8 cellular contexts compared by ENCODE assay signal in genomic region chrX:46447384-46447783, GRCh38.
A peak's percentile ranks its signal among the peaks of the same experiment; 100 is the strongest.
DNase-seq lines count a peak whose midpoint lies in the region; ATAC-seq and TF ChIP-seq lines count a peak whose summit lies in the region.

No MANE protein-coding gene starts in this region.

- H3K9me3 ChIP-seq in SK-N-MC (ENCODE audit: low read depth, low read length), result no peaks in the 10 kb centered on the region

- DNase-seq in SK-N-MC (ENCODE audit: low read depth, low spot score) (no peak), fibroblast of pulmonary artery (ENCODE audit: low read depth) (peak; percentile 23), retina (peak; percentile 10), SKM-1 (lab: John Stamatoyannopoulos, UW; ENCODE audit: unreplicated experiment) (no peak), mesenteric fat pad (ENCODE audit: low spot score) (no peak), SHP77 treated with DMSO at 0.1 percent for 48 hours (lab: John Stamatoyannopoulos, UW) (no peak)

- H3K36me3 ChIP-seq in ACC112 (ENCODE audit: insufficient read depth, low read length) (0 out of 2 replicates have a peak, but pooled peaks cover 3% of the 10 kb centered on the region), SK-N-MC (ENCODE audit: insufficient read depth, low read length) (peaks cover 3% of the 10 kb centered on the region; the same call in 1 of the 2 replicates)

- peaks cover 21% of the 10 kb centered on the region for H3K4me1 ChIP-seq in ACC112 (ENCODE audit: control insufficient read depth, insufficient read depth, low read length, unreplicated experiment)

- H3K4me3 ChIP-seq in ACC112 (ENCODE audit: low read depth, low read length) (peak overlapping the region; percentile 90), SK-N-MC (peak overlapping the region; percentile 90), fibroblast of pulmonary artery (replicated peaks; ENCODE audit: low read depth, low read length) (peak overlapping the region; percentile 71)

- H3K27me3 ChIP-seq in ACC112 (ENCODE audit: insufficient read depth, low read length), result no peaks in the 10 kb centered on the region

- TF ChIP-seq CTCF in fibroblast of pulmonary artery (IDR thresholded peaks at IDR 0.05; ENCODE audit: low read length, missing control alignments), result no peak

- H2AFZ ChIP-seq in ACC112 (ENCODE audit: low read length, unreplicated experiment), result peak overlapping the region; percentile 7

- H3K9ac ChIP-seq in SK-N-MC (ENCODE audit: insufficient read length), result peak overlapping the region; percentile 94

- peak; percentile 26 for ATAC-seq in GM19351 (IDR thresholded peaks at IDR 0.05; ENCODE audit: unreplicated experiment)

- H3K27ac ChIP-seq in ACC112 (ENCODE audit: low read depth, low read length), result peak overlapping the region; percentile 83
- no peak overlapping the region for H3K27ac ChIP-seq in SK-N-MC

- peaks cover 6% of the 10 kb centered on the region for H3K79me2 ChIP-seq in ACC112 (ENCODE audit: control insufficient read depth, insufficient read depth, low read length, unreplicated experiment)

Comparison
In these comparisons a context has a peak if more than half of its experiments do, and no peak if none do; other contexts are left out.
1. DNase-seq: peak in fibroblast of pulmonary artery (single experiment) and retina (single experiment); none in SK-N-MC (single experiment), SKM-1 (single experiment), mesenteric fat pad (single experiment) and SHP77 treated with DMSO at 0.1 percent for 48 hours (single experiment).
2. Peak in every context shown above with its lines, with median percentiles within 50 percentile points of each other: H3K4me3 ChIP-seq.